15 cellular contexts compared by ENCODE assay signal in the genomic region with DNA sequence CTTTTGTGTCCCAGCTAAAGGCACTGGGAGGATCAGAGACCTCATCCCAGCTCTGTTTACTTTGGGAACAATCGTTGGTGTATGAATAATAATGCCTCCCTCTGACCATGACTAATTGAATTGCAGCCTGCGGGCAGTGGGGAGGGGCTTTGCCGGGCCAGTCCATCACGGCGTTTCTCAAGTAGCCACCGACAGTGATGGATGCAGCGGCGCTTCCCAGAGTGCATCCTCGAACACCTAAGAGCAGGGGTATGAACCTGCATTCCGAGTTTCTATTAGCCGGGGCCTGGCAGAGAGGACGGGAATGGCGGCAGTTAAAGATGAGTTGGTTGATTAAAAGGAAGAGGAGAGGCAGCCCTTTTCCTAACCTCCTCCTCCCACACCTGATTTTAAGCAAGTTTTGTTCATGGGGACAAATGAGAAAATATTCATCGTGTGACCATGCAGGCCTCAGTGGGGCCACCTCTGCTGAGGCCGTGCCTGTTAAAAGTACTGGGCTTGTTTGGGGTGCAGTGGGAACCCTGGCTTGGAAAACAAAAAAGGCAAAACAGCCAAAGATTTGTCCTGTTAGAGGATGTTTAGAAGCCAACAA.
DNase-seq lines count a peak whose midpoint lies in the region; ATAC-seq and TF ChIP-seq lines count a peak whose summit lies in the region.
"Had no signal": no experiment of that assay in that cellular context is flagged by ENCODE, and none has a peak within 500 bp of the region (broad histone marks: within the 10 kb centered on the region; RNA-seq: fewer than 3 reads in every experiment).

No MANE protein-coding gene starts in this region.

- H3K27ac ChIP-seq in RWPE1 = no peak overlapping the region
- H3K27ac ChIP-seq in stomach = no peak overlapping the region

- no peak overlapping the region for H3K4me3 Mint-ChIP-seq in activated T-cell treated with anti-CD3 and anti-CD28 coated beads, Interleukin-2, amount 50 U/mL, for 24 hours
- H3K4me3 Mint-ChIP-seq: T-helper 17 cell, type B pancreatic cell had no signal

- POLR2A ChIA-PET in RWPE1 (lab: Yijun Ruan, JAX; ENCODE audit: low non-redundant PET) = no interaction called here

- no peaks in the 10 kb centered on the region for H3K4me1 Mint-ChIP-seq in activated T-cell treated with anti-CD3 and anti-CD28 coated beads, Interleukin-2, amount 50 U/mL, for 24 hours (ENCODE audit: low read depth)
- H3K4me1 Mint-ChIP-seq: T-helper 17 cell had no signal

- H3K4me3 ChIP-seq in stomach = no peak overlapping the region

- peaks cover 0 to 6% (median 0%) of the 10 kb centered on the region in 3 donors for H3K27me3 ChIP-seq in stomach

- peaks cover 7 to 15% (median 13%) of the 10 kb centered on the region in 4 donors for H3K4me1 ChIP-seq in stomach

- intact Hi-C loops in stomach (cut with DNase I; ENCODE audit: low total_unique reads) = no loop called here

- TF ChIP-seq EP300 in stomach (IDR thresholded peaks at IDR 0.05) = no peak

- H3K9me3 Mint-ChIP-seq in activated T-cell treated with anti-CD3 and anti-CD28 coated beads, Interleukin-2, amount 50 U/mL, for 24 hours = no peaks in the 10 kb centered on the region
- H3K9me3 Mint-ChIP-seq: type B pancreatic cell had no signal

- TF ChIP-seq CTCF in RWPE1 (conservative IDR thresholded peaks at IDR 0.05; ENCODE audit: low read depth) (no peak), stomach (IDR thresholded peaks at IDR 0.05) (no peak)

- no peak for ATAC-seq in GM21447 (IDR thresholded peaks at IDR 0.05; ENCODE audit: unreplicated experiment)
- no peak for ATAC-seq in GM18511 (IDR thresholded peaks at IDR 0.05; ENCODE audit: unreplicated experiment)
- ATAC-seq: T-helper 17 cell had no signal

- no peaks in the 10 kb centered on the region for H3K36me3 ChIP-seq in stomach

- 62 to 68% (median 63%) methylated on average over 15 of the region's 15 CpGs for WGBS in stomach, 5 donors

- H3K27ac Mint-ChIP-seq in activated T-cell treated with anti-CD3 and anti-CD28 coated beads, Interleukin-2, amount 50 U/mL, for 24 hours = no peak overlapping the region
- H3K27ac Mint-ChIP-seq: brain, T-helper 17 cell, type B pancreatic cell had no signal

- CTCF ChIA-PET in RWPE1 (lab: Yijun Ruan, JAX) = no interaction called here

- no peak for TF ChIP-seq POLR2A in stomach (IDR thresholded peaks at IDR 0.05)

- peaks cover 0 to 5% (median 2%) of the 10 kb centered on the region in 4 donors for H3K9me3 ChIP-seq in stomach

- DNase-seq in A172 (ENCODE audit: low spot score) = peak; percentile 40
- DNase-seq in M059J (ENCODE audit: low read depth) = peak; percentile 90
- peak; percentile 58 for DNase-seq in RWPE1 (ENCODE audit: low spot score)
- peak; percentile 88 for DNase-seq in islet precursor cell
- no peak for DNase-seq in activated T-cell treated with anti-CD3 and anti-CD28 coated beads, Interleukin-2, amount 50 U/mL, for 24 hours
- no peak for DNase-seq in stomach
- DNase-seq: activated CD4-positive, alpha-beta T cell treated with anti-CD3 and anti-CD28 coated beads for 4 hours; DMS 273 treated with DMSO at 0.1 percent for 48 hours; HCEC 1CT; NCI-H1105 treated with DMSO at 0.1 percent for 48 hours; T-helper 17 cell had no signal

- H3K36me3 Mint-ChIP-seq in activated T-cell treated with anti-CD3 and anti-CD28 coated beads, Interleukin-2, amount 50 U/mL, for 24 hours (ENCODE audit: low read depth) = no peaks in the 10 kb centered on the region
- H3K36me3 Mint-ChIP-seq: brain, type B pancreatic cell had no signal

- H3K27me3 Mint-ChIP-seq in activated T-cell treated with anti-CD3 and anti-CD28 coated beads, Interleukin-2, amount 50 U/mL, for 24 hours = no peaks in the 10 kb centered on the region
- H3K27me3 Mint-ChIP-seq: T-helper 17 cell had no signal

Comparison
In these comparisons a context has a peak if more than half of its experiments do, and no peak if none do; other contexts are left out.
1. DNase-seq: peak in A172 (single experiment), M059J (single experiment), RWPE1 (single experiment) and islet precursor cell (single experiment); none in activated T-cell treated with anti-CD3 and anti-CD28 coated beads, Interleukin-2, amount 50 U/mL, for 24 hours (single experiment) and stomach (single experiment).